8 cellular contexts compared by ENCODE assay signal in genomic region chr6:26659042-26659359, GRCh38.
DNase-seq lines count a peak whose midpoint lies in the region; ATAC-seq and TF ChIP-seq lines count a peak whose summit lies in the region.

No MANE protein-coding gene starts in this region.

- no peak overlapping the region for H3K27ac ChIP-seq in SK-N-MC

- ATAC-seq in GM19023 (IDR thresholded peaks at IDR 0.05; ENCODE audit: unreplicated experiment) (no peak), HG03097 (IDR thresholded peaks at IDR 0.05; ENCODE audit: low FRiP score, unreplicated experiment) (no peak)

- no peak for TF ChIP-seq CTCF in GM10266 (IDR thresholded peaks at IDR 0.05; ENCODE audit: control insufficient read depth, insufficient read depth, low read depth, missing control alignments)
- TF ChIP-seq CTCF in fibroblast of pulmonary artery (IDR thresholded peaks at IDR 0.05; ENCODE audit: low read length, missing control alignments) = no peak

- H3K9me3 ChIP-seq in SK-N-MC (ENCODE audit: low read depth, low read length) = no peaks in the 10 kb centered on the region

- peaks cover 37% of the 10 kb centered on the region for H3K36me3 ChIP-seq in SK-N-MC (ENCODE audit: insufficient read depth, low read length)

- H3K9ac ChIP-seq in SK-N-MC (ENCODE audit: insufficient read length) = peak overlapping the region; percentile 87

- H3K4me3 ChIP-seq in SK-N-MC (peak overlapping the region; percentile 78), fibroblast of pulmonary artery (replicated peaks; ENCODE audit: low read depth, low read length) (peak overlapping the region; percentile 72)

- DNase-seq in GM10266 (ENCODE audit: extremely low spot score) = peak; percentile 15
- no peak for DNase-seq in SK-N-MC (ENCODE audit: low read depth, low spot score)
- DNase-seq in fibroblast of pulmonary artery (ENCODE audit: low read depth) = no peak
- DNase-seq in retina = peak; percentile 70
- DNase-seq in NCI-H1105 treated with DMSO at 0.1 percent for 48 hours (lab: John Stamatoyannopoulos, UW) = no peak
- DNase-seq in iPS-NIHi11 (ENCODE audit: low spot score) = no peak

Comparison
In these comparisons a context has a peak if more than half of its experiments do, and no peak if none do; other contexts are left out.
1. DNase-seq: peak in GM10266 (single experiment) and retina (single experiment); none in SK-N-MC (single experiment), fibroblast of pulmonary artery (single experiment), NCI-H1105 treated with DMSO at 0.1 percent for 48 hours (single experiment) and iPS-NIHi11 (single experiment).